Comparison of ENCODE assay signal across 9 cellular contexts in the genomic region with DNA sequence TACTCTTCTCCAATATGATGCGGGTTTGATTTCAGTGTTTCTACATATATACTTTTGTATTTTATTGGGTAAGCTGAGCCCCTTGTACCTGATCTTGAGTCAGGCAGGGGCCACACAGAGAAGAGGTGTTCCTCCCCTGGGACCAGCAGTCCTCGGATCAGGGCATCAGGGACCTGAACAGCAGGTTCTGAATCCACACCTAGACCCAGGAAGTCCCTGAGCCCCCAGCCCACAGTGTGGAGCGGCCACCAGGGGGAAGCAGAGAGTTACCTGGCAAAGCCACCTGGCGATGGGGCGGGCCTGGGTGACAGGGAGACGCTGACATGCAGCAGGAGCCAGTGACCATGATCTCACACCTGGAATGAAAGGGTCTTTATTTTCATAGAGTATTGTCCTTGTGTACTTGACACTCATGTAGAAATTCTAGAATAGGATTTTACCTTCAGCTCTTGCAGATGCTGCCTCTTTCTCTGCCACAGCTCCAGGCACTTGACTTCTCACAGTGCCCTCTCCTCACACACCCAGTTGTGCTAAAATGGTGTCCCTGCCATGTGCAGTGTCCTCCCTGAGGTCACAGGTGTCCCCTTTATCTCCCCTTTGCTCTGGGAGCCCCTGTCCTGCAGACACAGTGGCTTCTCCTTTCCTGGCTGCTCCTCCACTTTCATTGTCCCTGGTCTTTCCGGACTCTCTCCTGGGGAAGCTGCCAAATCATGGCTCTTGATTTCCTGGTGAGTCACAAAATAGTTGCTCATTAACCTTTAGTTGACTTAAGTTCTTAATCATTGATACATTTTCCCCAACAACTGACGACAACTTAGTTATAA. TPM values are rescaled to one million over a fixed set of nuclear protein-coding genes. Genes with fewer than 3 reads are reported as not detected.
DNase-seq lines count a peak whose midpoint lies in the region; ATAC-seq and TF ChIP-seq lines count a peak whose summit lies in the region.
"Had no signal": no experiment of that assay in that cellular context is flagged by ENCODE, and none has a peak within 500 bp of the region (broad histone marks: within the 10 kb centered on the region; RNA-seq: fewer than 3 reads in every experiment).

No MANE protein-coding gene starts in this region.

- POLR2A ChIA-PET in OCI-LY7 (lab: Charles Lee), result interaction anchor here (0.6 kb wide), 1 partner anchor 262 kb away, joined by 3 read pairs; no protein-coding TSS in a partner anchor

- H3K4me1 Mint-ChIP-seq in activated T-helper 17 cell treated with anti-CD3 and anti-CD28 coated beads, Interleukin-2, amount 50 U/mL, for 72 hours, result no peaks in the 10 kb centered on the region

- peak overlapping the region; percentile 87 for H3K27ac ChIP-seq in OCI-LY7 (ENCODE audit: low read depth, low read length, poor library complexity, severe bottlenecking)
- H3K27ac ChIP-seq in hepatocyte, result peak overlapping the region; percentile 92

- peak; percentile 99 for TF ChIP-seq CTCF in OCI-LY7 (conservative IDR thresholded peaks at IDR 0.05; ENCODE audit: low read length)
- peak; percentile 60 for TF ChIP-seq CTCF in hepatocyte (IDR thresholded peaks at IDR 0.05; ENCODE audit: poor library complexity)

- H3K4me2 ChIP-seq in OCI-LY7 (ENCODE audit: low read length) (peak overlapping the region; percentile 76), hepatocyte (peak overlapping the region; percentile 59)

- H3K4me1 ChIP-seq in OCI-LY7 (ENCODE audit: insufficient read depth, low read length, poor library complexity, severe bottlenecking) (peaks cover 68% of the 10 kb centered on the region), hepatocyte (ENCODE audit: insufficient read depth) (peaks cover 22% of the 10 kb centered on the region)

- peak; percentile 71 for ATAC-seq in activated T-helper 17 cell treated with anti-CD3 and anti-CD28 coated beads, Interleukin-2, amount 50 U/mL, for 72 hours (replicated peaks)
- no peak for ATAC-seq in GM21367 (IDR thresholded peaks at IDR 0.05; ENCODE audit: unreplicated experiment)

- H2AFZ ChIP-seq in OCI-LY7 (ENCODE audit: low read length) (peak overlapping the region; percentile 25; the same call in 1 of the 2 replicates), hepatocyte (no peak overlapping the region)

- no peaks in the 10 kb centered on the region for H3K9me3 Mint-ChIP-seq in activated T-helper 17 cell treated with anti-CD3 and anti-CD28 coated beads, Interleukin-2, amount 50 U/mL, for 72 hours

- no peaks in the 10 kb centered on the region for H3K27me3 ChIP-seq in hepatocyte

- H3K79me2 ChIP-seq in OCI-LY7 (ENCODE audit: insufficient read depth, low read depth, low read length) (no peaks in the 10 kb centered on the region), hepatocyte (no peaks in the 10 kb centered on the region)

- DNase-seq in A172 (ENCODE audit: low spot score), result peak; percentile 38
- peak; percentile 46 for DNase-seq in GM19238 (ENCODE audit: insufficient read length, low spot score)
- DNase-seq in OCI-LY7 (ENCODE audit: low spot score), result peak; percentile 83
- DNase-seq in hepatocyte (ENCODE audit: low spot score), result peak; percentile 81
- DNase-seq in stimulated activated CD4-positive, alpha-beta T cell treated with anti-CD3 and anti-CD28 coated beads, Interleukin-2, amount 100 ng/mL, for 48 hours, result peak; percentile 63 to 66
- DNase-seq in hypothalamus (lab: John Stamatoyannopoulos, UW), result no peak

- no TSS peak for BruUV-seq in OCI-LY7 (replicated peaks; lab: Mats Ljungman, UMichigan)

- H3K9me2 ChIP-seq in OCI-LY7 (ENCODE audit: insufficient read depth, low read length) (no peaks in the 10 kb centered on the region), hepatocyte (replicated peaks; ENCODE audit: insufficient read depth) (no peaks in the 10 kb centered on the region)

- WGBS in hepatocyte (ENCODE audit: low lambda C conversion rate, missing lambda C conversion rate), result 44% methylated on average over 8 of the region's 8 CpGs

- no peaks in the 10 kb centered on the region for H3K36me3 Mint-ChIP-seq in activated T-helper 17 cell treated with anti-CD3 and anti-CD28 coated beads, Interleukin-2, amount 50 U/mL, for 72 hours (ENCODE audit: low read depth)

- H4K20me1 ChIP-seq in OCI-LY7 (ENCODE audit: insufficient read depth, low read length), result no peaks in the 10 kb centered on the region
- no peaks in the 10 kb centered on the region for H4K20me1 ChIP-seq in hepatocyte (ENCODE audit: insufficient read depth, poor library complexity, severe bottlenecking)

- CTCF ChIA-PET in OCI-LY7 (lab: Charles Lee; ENCODE audit: unreplicated experiment), result interaction anchor here (0.9 to 1.4 kb wide), 3 partner anchors 11 to 27 kb away, joined by 3 to 6 read pairs (median 5); no protein-coding TSS in a partner anchor

- no peaks in the 10 kb centered on the region for H3K27me3 Mint-ChIP-seq in activated T-helper 17 cell treated with anti-CD3 and anti-CD28 coated beads, Interleukin-2, amount 50 U/mL, for 72 hours

- intact Hi-C loops in OCI-LY7 (cut with micrococcal nuclease; ENCODE audit: unreplicated experiment), result no loop called here

- peak overlapping the region; percentile 46 for H3K4me3 ChIP-seq in OCI-LY7 (ENCODE audit: low read depth, low read length, poor library complexity, severe bottlenecking)
- H3K4me3 ChIP-seq in hepatocyte, result no peak overlapping the region

- H3K9me3 ChIP-seq in OCI-LY7 (ENCODE audit: low read length) (no peaks in the 10 kb centered on the region), hepatocyte (ENCODE audit: low read depth) (no peaks in the 10 kb centered on the region)

- no peak overlapping the region for H3K4me3 Mint-ChIP-seq in activated T-helper 17 cell treated with anti-CD3 and anti-CD28 coated beads, Interleukin-2, amount 50 U/mL, for 72 hours

- H3K36me3 ChIP-seq in OCI-LY7 (ENCODE audit: insufficient read depth, low read length) (no peaks in the 10 kb centered on the region), hepatocyte (replicated peaks; ENCODE audit: insufficient read depth, low read depth) (no peaks in the 10 kb centered on the region)

- no peak overlapping the region for H3K27ac Mint-ChIP-seq in activated T-helper 17 cell treated with anti-CD3 and anti-CD28 coated beads, Interleukin-2, amount 50 U/mL, for 72 hours

RNA-seq across cellular contexts. Expression of a gene that starts 48.5 kb away (rescaled TPM):
- total RNA-seq in A172 (2014; rRNA removed; shearing (Covaris generic)), result not detected in 2 replicates
- total RNA-seq in OCI-LY7 (2014; rRNA removed; shearing (Covaris generic)), result not detected in 2 replicates
- total RNA-seq in OCI-LY7 (2022) (not detected in 2 replicates), hepatocyte (0.37 TPM in 1 of 2 replicates, not detected in the other)
- total RNA-seq in activated T-helper 17 cell treated with anti-CD3 and anti-CD28 coated beads, Interleukin-2, amount 50 U/mL, for 72 hours, result not detected
- polyA plus RNA-seq in hepatocyte, result 0.41 TPM in 1 of 2 replicates, not detected in the other
- total RNA-seq: mononuclear cell had no signal

Comparison
In these comparisons a context has a peak if more than half of its experiments do, and no peak if none do; other contexts are left out.
1. DNase-seq: peak in A172 (single experiment), GM19238 (single experiment), OCI-LY7 (single experiment), hepatocyte (single experiment) and stimulated activated CD4-positive, alpha-beta T cell treated with anti-CD3 and anti-CD28 coated beads, Interleukin-2, amount 100 ng/mL, for 48 hours (2 of 2); none in hypothalamus (0 of 51).